Comparison of ENCODE assay signal across 7 cellular contexts in the genomic region with DNA sequence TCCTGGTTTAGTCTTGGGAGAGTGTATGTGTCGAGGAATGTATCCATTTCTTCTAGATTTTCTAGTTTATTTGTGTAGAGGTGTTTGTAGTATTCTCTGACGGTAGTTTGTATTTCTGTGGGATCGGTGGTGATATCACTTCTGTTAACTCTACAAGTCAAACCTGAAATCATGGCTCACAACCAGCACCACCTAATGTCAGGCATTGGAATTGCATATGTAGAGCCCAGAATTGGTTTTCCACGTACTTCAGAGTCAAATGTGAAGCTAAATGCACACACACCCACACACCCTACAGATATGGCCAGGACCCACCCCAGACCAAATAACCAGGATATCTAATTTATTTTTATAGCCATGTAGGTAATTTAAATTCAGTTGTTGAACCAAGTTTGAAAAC.
DNase-seq lines count a peak whose midpoint lies in the region; ATAC-seq and TF ChIP-seq lines count a peak whose summit lies in the region.
"Not testable (repeated sequence)": the region's sequence is repeated elsewhere in the genome, so short reads cannot be mapped to it uniquely, and the experiment has no call there.

No MANE protein-coding gene starts in this region.

- DNase-seq in GM10248 (ENCODE audit: extremely low spot score) (peak; percentile 2), M059J (ENCODE audit: low read depth) (peak; percentile 7), PC-3 (peak; percentile 16), body of pancreas (peak in 3 of 4 donors; percentile 2 to 18 (median 13)), cardiac muscle cell (ENCODE audit: low read depth in 1 of 2, low spot score in 1 of 2) (peak; percentile 5 to 32), midbrain (lab: John Stamatoyannopoulos, UW) (peak; percentile 21)

- not testable (repeated sequence) for H3K36me3 ChIP-seq in PC-3 (ENCODE audit: low read depth, low read length); body of pancreas (replicated peaks in 1 of 2; ENCODE audit: insufficient read depth in 1 of 2, low read depth in 2 of 2); cardiac muscle cell

- not testable (repeated sequence) for H3K79me2 ChIP-seq in PC-3 (ENCODE audit: low read length)

- TF ChIP-seq CTCF in GM10248 (IDR thresholded peaks at IDR 0.05; ENCODE audit: control extremely low read depth, extremely low read depth, low read depth, missing control alignments): peak; percentile 18
- 0 out of 2 replicates have a peak, but pooled peaks have one; percentile 18 for TF ChIP-seq CTCF in PC-3 (conservative IDR thresholded peaks at IDR 0.05; ENCODE audit: low read depth, low read length)
- peak in 5 of 7 experiments; percentile 15 to 43 (median 33) for TF ChIP-seq CTCF in body of pancreas (IDR thresholded peaks at IDR 0.05)
- TF ChIP-seq CTCF in cardiac muscle cell (IDR thresholded peaks at IDR 0.05; ENCODE audit: low read depth, low read length): not testable (repeated sequence)

- not testable (repeated sequence) for TF ChIP-seq POLR2A in body of pancreas (IDR thresholded peaks at IDR 0.05)

- H3K27me3 ChIP-seq in PC-3 (ENCODE audit: low read length); body of pancreas; cardiac muscle cell: not testable (repeated sequence)

- H3K9me3 ChIP-seq in PC-3 (ENCODE audit: low read length); body of pancreas; cardiac muscle cell (ENCODE audit: low read depth): not testable (repeated sequence)

- H3K9ac ChIP-seq in PC-3 (ENCODE audit: low read length): not testable (repeated sequence)

- ATAC-seq in GM21723 (IDR thresholded peaks at IDR 0.05; ENCODE audit: unreplicated experiment): peak; percentile 71
- not testable (repeated sequence) for ATAC-seq in PC-3, body of pancreas

- not testable (repeated sequence) for H3K4me2 ChIP-seq in PC-3 (ENCODE audit: low read length)

- not testable (repeated sequence) for H3K9me2 ChIP-seq in PC-3 (replicated peaks; ENCODE audit: low read length)

- CTCF ChIA-PET in GM10248 (lab: Yijun Ruan, JAX); PC-3 (lab: Charles Lee): not testable (repeated sequence)

- not testable (repeated sequence) for H3K27ac ChIP-seq in PC-3 (ENCODE audit: low read length); body of pancreas; cardiac muscle cell

- WGBS in body of pancreas, 2 donors: 19 to 21% methylated on average over 3 to 4 of the region's 4 CpGs

- not testable (repeated sequence) for H3K4me1 ChIP-seq in PC-3 (ENCODE audit: insufficient read depth, low read length); body of pancreas; cardiac muscle cell (ENCODE audit: low read depth)

- POLR2A ChIA-PET in GM10248 (lab: Yijun Ruan, JAX); PC-3 (lab: Charles Lee; ENCODE audit: unreplicated experiment): not testable (repeated sequence)

- not testable (repeated sequence) for BruUV-seq in PC-3 (replicated peaks; lab: Mats Ljungman, UMichigan)

- not testable (repeated sequence) for H2AFZ ChIP-seq in PC-3 (ENCODE audit: low read length)

- intact Hi-C loops in PC-3 (cut with micrococcal nuclease); body of pancreas (cut with DNase I): not testable (repeated sequence)

- H3K4me3 ChIP-seq in PC-3 (ENCODE audit: low read length); body of pancreas; cardiac muscle cell: not testable (repeated sequence)

- H4K20me1 ChIP-seq in PC-3 (ENCODE audit: low read length): not testable (repeated sequence)

- not testable (repeated sequence) for H3F3A ChIP-seq in PC-3 (ENCODE audit: low read length, unreplicated experiment)
